ENCODE assay signal across 9 cellular contexts in the genomic region with DNA sequence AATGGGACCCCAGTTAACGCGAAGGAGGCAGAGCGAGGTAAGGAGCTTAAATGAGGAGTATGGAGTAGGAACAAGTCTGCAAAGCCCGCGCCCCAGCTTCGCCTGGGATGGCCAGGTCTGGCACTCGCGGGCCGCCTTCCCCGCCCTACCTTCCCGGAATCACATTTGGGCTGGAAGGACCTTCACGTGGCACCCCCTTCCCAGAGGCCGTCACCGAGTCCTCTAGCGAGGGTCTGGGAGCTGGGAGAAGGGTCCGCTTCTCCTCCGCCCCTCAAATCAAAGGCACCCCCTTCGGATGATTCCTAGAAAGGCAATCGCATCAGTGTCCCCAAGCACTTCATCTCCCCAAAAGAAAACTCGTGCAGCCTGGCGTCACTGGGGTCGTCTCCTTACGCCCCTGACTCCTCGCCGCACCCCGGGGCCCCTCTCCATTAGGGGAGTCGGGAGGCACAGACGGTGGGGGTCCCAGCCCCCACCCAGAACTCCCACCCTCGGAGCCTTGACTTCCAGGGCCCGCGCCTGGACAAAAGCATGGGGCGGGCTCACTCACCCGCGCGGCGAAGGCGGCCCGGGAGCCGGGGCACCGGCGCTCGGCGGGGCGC. TPM values are rescaled to one million over a fixed set of nuclear protein-coding genes. Genes with fewer than 3 reads are reported as not detected.
DNase-seq lines count a peak whose midpoint lies in the region; ATAC-seq and TF ChIP-seq lines count a peak whose summit lies in the region.
"Had no signal": no experiment of that assay in that cellular context is flagged by ENCODE, and none has a peak within 500 bp of the region (broad histone marks: within the 10 kb centered on the region; RNA-seq: fewer than 3 reads in every experiment).

No MANE protein-coding gene starts in this region.

- no peak overlapping the region for H3K9ac ChIP-seq in duodenal mucosa (ENCODE audit: low read depth in 1 of 2, low read length in 2 of 2)

- peak overlapping the region; percentile 63 to 87 (median 68) for H3K4me3 Mint-ChIP-seq in naive B cell

- peaks cover 0 to under 1% (median 0%) of the 10 kb centered on the region in 7 donors for H3K9me3 Mint-ChIP-seq in naive B cell
- H3K9me3 Mint-ChIP-seq: activated naive CD4-positive, alpha-beta T cell treated with anti-CD3 and anti-CD28 coated beads, Interleukin-2, amount 50 U/mL, for 24 hours had no signal

- peaks cover 25 to 40% (median 34%) of the 10 kb centered on the region in 3 donors for H3K27me3 Mint-ChIP-seq in naive B cell

- CTCF ChIA-PET in AG04450 (lab: Charles Lee): interaction anchor here (4.0 kb wide), 1 partner anchor 160 kb away, joined by 14 read pairs; no protein-coding TSS in a partner anchor
- CTCF ChIA-PET in GM10248 (lab: Yijun Ruan, JAX): interaction anchor here (1.2 kb wide), 1 partner anchor 149 kb away, joined by 3 read pairs; a partner anchor contains a TSS
- CTCF ChIA-PET in HEK293T (lab: Yijun Ruan, JAX): no interaction called here

- no peaks in the 10 kb centered on the region for H3K36me3 ChIP-seq in duodenal mucosa (ENCODE audit: control insufficient read depth in 1 of 2, insufficient read depth in 2 of 2, low read length in 2 of 2)

- TF ChIP-seq CTCF in AG04450 (IDR thresholded peaks at IDR 0.05; ENCODE audit: low read depth, low read length) (no peak), GM10248 (IDR thresholded peaks at IDR 0.05; ENCODE audit: control extremely low read depth, extremely low read depth, low read depth, missing control alignments) (no peak)

- H3K4me1 ChIP-seq in duodenal mucosa (ENCODE audit: control insufficient read depth in 1 of 2, insufficient read depth in 2 of 2, low read length in 2 of 2): peaks cover 0 to 10% of the 10 kb centered on the region in 2 donors

- DNase-seq in AG04450 (ENCODE audit: low read depth, low spot score): no peak
- no peak for DNase-seq in naive B cell
- no peak for DNase-seq in GM10248 (ENCODE audit: extremely low spot score)
- no peak for DNase-seq in HEK293T (ENCODE audit: extremely low spot score)
- DNase-seq in NCI-H446 (lab: John Stamatoyannopoulos, UW): no peak
- DNase-seq in NCI-H2081 treated with DMSO at 0.1 percent for 48 hours (lab: John Stamatoyannopoulos, UW): no peak

- peak overlapping the region in 1 of 6 donors; percentile 32 for H3K27ac Mint-ChIP-seq in naive B cell
- H3K27ac Mint-ChIP-seq: activated naive CD4-positive, alpha-beta T cell treated with anti-CD3 and anti-CD28 coated beads, Interleukin-2, amount 50 U/mL, for 24 hours had no signal

- peak overlapping the region; percentile 11 for H3K27ac ChIP-seq in AG04450 (ENCODE audit: low read depth, low read length)
- no peak overlapping the region for H3K27ac ChIP-seq in duodenal mucosa (ENCODE audit: low read depth, low read length)

- H3K4me1 Mint-ChIP-seq in naive B cell: peaks cover 7 to 17% (median 15%) of the 10 kb centered on the region in 3 donors

- H3K9me3 ChIP-seq in AG04450 (ENCODE audit: control insufficient read depth, insufficient read depth, low read length) (no peaks in the 10 kb centered on the region), duodenal mucosa (ENCODE audit: control insufficient read depth in 1 of 2, low read length in 2 of 2) (no peaks in the 10 kb centered on the region)

- POLR2A ChIA-PET in AG04450 (lab: Yijun Ruan, JAX): interaction anchor here (1.0 kb wide), 1 partner anchor 150 kb away, joined by 3 read pairs; no protein-coding TSS in a partner anchor
- POLR2A ChIA-PET in GM10248 (lab: Yijun Ruan, JAX): no interaction called here
- POLR2A ChIA-PET in HEK293T (lab: Yijun Ruan, JAX): no interaction called here

- ATAC-seq in HG03432 (IDR thresholded peaks at IDR 0.05; ENCODE audit: unreplicated experiment): peak; percentile 8
- no peak for ATAC-seq in naive B cell (ENCODE audit: low read depth in 2 of 2)

- H3K36me3 Mint-ChIP-seq in naive B cell: no peaks in the 10 kb centered on the region
- H3K36me3 Mint-ChIP-seq: activated naive CD4-positive, alpha-beta T cell treated with anti-CD3 and anti-CD28 coated beads, Interleukin-2, amount 50 U/mL, for 24 hours had no signal

- no peaks in the 10 kb centered on the region for H3K27me3 ChIP-seq in AG04450 (ENCODE audit: control insufficient read depth, insufficient read depth, low read length)
- peaks cover 8 to 19% of the 10 kb centered on the region in 2 donors for H3K27me3 ChIP-seq in duodenal mucosa (ENCODE audit: control insufficient read depth in 1 of 2, insufficient read depth in 2 of 2, low read length in 2 of 2)

- peak overlapping the region; percentile 87 for H3K4me3 ChIP-seq in AG04450 (ENCODE audit: low read depth, low read length)
- H3K4me3 ChIP-seq in duodenal mucosa (ENCODE audit: low read depth in 1 of 2, low read length in 2 of 2): peak overlapping the region; percentile 30 to 44

TF ChIP-seq in HEK293T, 16 proteins besides CTCF, POLR2A, EP300 and RAD21:
- TF ChIP-seq ELF4 (IDR thresholded peaks at IDR 0.05): no peak
- no peak for TF ChIP-seq SP1 (IDR thresholded peaks at IDR 0.05)
- no peak for TF ChIP-seq L3MBTL2 (conservative IDR thresholded peaks at IDR 0.05)
- TF ChIP-seq FOXK2 (IDR thresholded peaks at IDR 0.05): no peak
- TF ChIP-seq SUZ12 (IDR thresholded peaks at IDR 0.05): no peak
- TF ChIP-seq TARDBP (IDR thresholded peaks at IDR 0.05): no peak
- TF ChIP-seq FOXA1 (IDR thresholded peaks at IDR 0.05): no peak
- no peak for TF ChIP-seq FOXM1 (IDR thresholded peaks at IDR 0.05; ENCODE audit: borderline replicate concordance)
- TF ChIP-seq LEF1 (IDR thresholded peaks at IDR 0.05; ENCODE audit: borderline replicate concordance): no peak
- no peak for TF ChIP-seq ZNF384 (IDR thresholded peaks at IDR 0.05)

RNA-seq across cellular contexts. Expression of a gene that starts 0.4 kb away (rescaled TPM):
- polyA plus RNA-seq in AG04450 (2011; rRNA removed): 1,040 and 1,320 TPM in 2 replicates
- 1,023 and 1,189 TPM in 2 replicates for polyA minus RNA-seq in AG04450 (2011; rRNA and poly(A)+ RNA removed)
- polyA plus RNA-seq in naive B cell (ENCODE audit: low read depth in 6 of 6): 1 to 10 TPM in 5 of 6 donors, under 1 TPM in 1; 0.93 to 5.7 (median 2.1) TPM

Comparison
In these comparisons a context has a peak if more than half of its experiments do, and no peak if none do; other contexts are left out.
1. RNA of a gene that starts 0.4 kb away (polyA plus RNA-seq): 1,040 to 1,320 TPM in AG04450; 0.93 to 5.7 TPM in naive B cell; every median in the first group is over 100 times any median in the second.